1 cellular context compared by ENCODE assay signal in the genomic region with DNA sequence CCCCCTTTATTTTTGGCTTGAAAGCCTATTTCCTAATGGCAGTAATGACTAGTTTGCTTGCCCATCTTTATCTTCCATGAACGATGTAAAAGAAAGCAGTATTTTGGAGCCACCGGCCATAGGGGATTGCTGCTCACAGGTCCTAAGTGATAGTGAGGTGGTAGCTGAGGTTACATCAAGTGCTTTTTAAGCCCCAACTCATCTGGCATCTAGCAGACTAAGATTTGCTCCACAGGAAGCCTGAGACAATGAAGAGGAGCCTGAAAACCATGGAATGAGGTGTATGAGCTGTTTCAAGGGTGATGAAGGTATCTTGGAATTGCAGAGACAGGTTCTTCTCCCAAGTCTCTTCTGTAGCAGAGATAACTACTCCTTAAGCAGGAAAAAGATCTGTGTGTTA.
TF ChIP-seq lines count a peak whose summit lies in the region.

No MANE protein-coding gene starts in this region.

TF ChIP-seq in H1, 55 proteins besides CTCF, POLR2A, EP300 and RAD21:
- TF ChIP-seq SRF (IDR thresholded peaks at IDR 0.05; ENCODE audit: low read depth, low read length) (no peak), RFX5 (IDR thresholded peaks at IDR 0.05; ENCODE audit: borderline replicate concordance, low read depth, low read length) (no peak), TEAD4 (IDR thresholded peaks at IDR 0.05; ENCODE audit: low read depth, low read length) (no peak), CBX5 (IDR thresholded peaks at IDR 0.05; ENCODE audit: low read depth, low read length) (no peak), BRCA1 (IDR thresholded peaks at IDR 0.05; ENCODE audit: low read depth, low read length) (no peak), TAF1 (IDR thresholded peaks at IDR 0.05; ENCODE audit: low read depth, low read length) (no peak), EGR1 (IDR thresholded peaks at IDR 0.05; ENCODE audit: borderline replicate concordance, low read depth, low read length) (no peak), CBX8 (IDR thresholded peaks at IDR 0.05; ENCODE audit: borderline replicate concordance, low read depth, low read length) (no peak), SIX5 (IDR thresholded peaks at IDR 0.05; ENCODE audit: low read depth, low read length) (no peak), TAF7 (optimal IDR thresholded peaks at IDR 0.05; ENCODE audit: borderline replicate concordance, low read depth, low read length) (no peak), CHD1 (IDR thresholded peaks at IDR 0.05; ENCODE audit: low read depth, low read length) (no peak)
- TF ChIP-seq, protein P1, sequence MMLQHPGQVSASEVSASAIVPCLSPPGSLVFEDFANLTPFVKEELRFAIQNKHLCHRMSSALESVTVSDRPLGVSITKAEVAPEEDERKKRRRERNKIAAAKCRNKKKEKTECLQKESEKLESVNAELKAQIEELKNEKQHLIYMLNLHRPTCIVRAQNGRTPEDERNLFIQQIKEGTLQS (IDR thresholded peaks at IDR 0.05; ENCODE audit: insufficient read depth, low read depth, low read length) = no peak
